21 cellular contexts compared by ENCODE assay signal in the genomic region with DNA sequence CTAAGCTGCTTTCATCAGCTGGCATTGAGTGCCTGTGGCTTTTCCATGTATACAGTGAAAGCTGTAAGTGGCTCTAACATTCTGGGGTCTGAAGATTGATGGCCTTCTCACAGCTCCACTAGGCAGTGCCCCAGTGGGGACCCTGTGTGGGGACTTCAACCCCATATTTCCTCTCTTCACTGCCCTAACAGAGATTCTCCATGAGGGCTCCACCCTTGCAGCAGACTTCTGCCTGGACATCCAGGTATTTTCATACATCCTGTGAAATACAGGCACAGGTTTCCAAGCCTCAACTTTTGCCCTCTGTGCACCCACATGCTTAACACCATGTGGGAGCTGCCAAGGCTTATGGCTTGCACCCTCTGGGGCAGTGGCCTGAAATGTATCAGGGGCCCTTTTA.
A peak's percentile ranks its signal among the peaks of the same experiment; 100 is the strongest.
DNase-seq lines count a peak whose midpoint lies in the region; ATAC-seq, FAIRE-seq and TF ChIP-seq lines count a peak whose summit lies in the region.
"Had no signal": no experiment of that assay in that cellular context is flagged by ENCODE, and none has a peak within 500 bp of the region (broad histone marks: within the 10 kb centered on the region; RNA-seq: fewer than 3 reads in every experiment).

No MANE protein-coding gene starts in this region.

- DNase-seq in DMS53 (lab: John Stamatoyannopoulos, UW) (peak; percentile 44), DMS53 treated with DMSO at 0.1 percent for 48 hours (lab: John Stamatoyannopoulos, UW; ENCODE audit: unreplicated experiment) (no peak), GM12878 (ENCODE audit: low read depth, low spot score) (no peak), posterior vena cava (ENCODE audit: low spot score) (peak; percentile 26), posterior cingulate gyrus (no peak)
- DNase-seq: AML-193; Caco-2; Calu3; CD4-positive, alpha-beta T cell; CD8-positive, alpha-beta T cell; DMS79 treated with DMSO at 0.1 percent for 48 hours; GF-D8 had no signal

- peaks cover 3% of the 10 kb centered on the region; the same call in 1 of the 3 replicates for H3K9me3 ChIP-seq in GM12878 (replicated peaks; ENCODE audit: control insufficient read depth, insufficient read depth, low read length)
- H3K9me3 ChIP-seq: A549, Caco-2 had no signal

- no peak for TF ChIP-seq EP300 in GM12878 (IDR thresholded peaks at IDR 0.05; ENCODE audit: borderline replicate concordance in 1 of 2, control insufficient read depth in 1 of 2, low read depth in 2 of 2, low read length in 2 of 2)

- RAD21 ChIA-PET in GM12878 (lab: Charles Lee; ENCODE audit: unreplicated experiment): no interaction called here

- no peak for TF ChIP-seq CTCF in GM12878 (IDR thresholded peaks at IDR 0.05 in 2 of 3, conservative IDR thresholded peaks at IDR 0.05 in 1 of 3; ENCODE audit: control insufficient read depth in 2 of 3, extremely low read depth in 1 of 3, insufficient read depth in 1 of 3, low read depth in 3 of 3, low read length in 3 of 3)

- H3K27ac ChIP-seq in GM12878 (ENCODE audit: control insufficient read depth, insufficient read depth): no peak overlapping the region
- H3K27ac ChIP-seq: 22Rv1; A549; BLaER1 treated with 17β-estradiol and CSF1 and Interleukin-3, amounts not matched to agents 10 nM and 100 nM; C4-2B had no signal

- no peaks in the 10 kb centered on the region for H3K4me1 ChIP-seq in GM12878 (ENCODE audit: control insufficient read depth, insufficient read depth, low read length)
- H3K4me1 ChIP-seq: A549; BLaER1 treated with 17β-estradiol and CSF1 and Interleukin-3, amounts not matched to agents 10 nM and 100 nM; Caco-2 had no signal

- no peak overlapping the region for H3K4me3 ChIP-seq in GM12878
- H3K4me3 ChIP-seq: A549 had no signal

- no peaks in the 10 kb centered on the region for H3K27me3 ChIP-seq in GM12878 (replicated peaks in 1 of 2; ENCODE audit: control insufficient read depth in 2 of 2, insufficient read depth in 2 of 2, low read length in 1 of 2)
- H3K27me3 ChIP-seq: BLaER1 treated with 17β-estradiol and CSF1 and Interleukin-3, amounts not matched to agents 10 nM and 100 nM had no signal

- H3K9ac ChIP-seq in GM12878 (ENCODE audit: control insufficient read depth, insufficient read depth, low read length): no peak overlapping the region
- H3K9ac ChIP-seq: BLaER1 treated with 17β-estradiol and CSF1 and Interleukin-3, amounts not matched to agents 10 nM and 100 nM had no signal

- SMC1A ChIA-PET in GM12878 (lab: Charles Lee; ENCODE audit: uncharacterized antibody, unreplicated experiment): no interaction called here

- in situ Hi-C loops in GM12878 (cut with MboI): no loop called here

- no TSS peak for BruUV-seq in GM12878 (replicated peaks; lab: Mats Ljungman, UMichigan)

- POLR2A ChIA-PET in GM12878 (lab: Charles Lee): no interaction called here

- FAIRE-seq in GM12878 (lab: Jason Lieb, UNC): no peak
- FAIRE-seq: A549, G401.6, GM12892, GM18507, GM19239 had no signal

- H3K36me3 ChIP-seq in GM12878 (ENCODE audit: control insufficient read depth in 2 of 2, insufficient read depth in 2 of 2, low read length in 1 of 2): no peaks in the 10 kb centered on the region

- intact Hi-C loops in GM12878 (cut with micrococcal nuclease; ENCODE audit: unreplicated experiment) (no loop called here), posterior vena cava (cut with DNase I) (no loop called here), posterior cingulate gyrus (cut with DNase I) (no loop called here)

- no peaks in the 10 kb centered on the region for H3K79me2 ChIP-seq in GM12878 (ENCODE audit: control insufficient read depth, insufficient read depth, low read length)

- H3K4me2 ChIP-seq in GM12878 (ENCODE audit: control insufficient read depth, insufficient read depth): no peak overlapping the region
- H3K4me2 ChIP-seq: A549; BLaER1 treated with 17β-estradiol and CSF1 and Interleukin-3, amounts not matched to agents 10 nM and 100 nM had no signal

- H2AFZ ChIP-seq in GM12878 (ENCODE audit: control insufficient read depth, low read depth, low read length): no peak overlapping the region

- no peak for ATAC-seq in GM12878
- no peak for ATAC-seq in GM18861 (IDR thresholded peaks at IDR 0.05; ENCODE audit: unreplicated experiment)
- ATAC-seq: A549; CD8-positive, alpha-beta T cell had no signal

- CTCF ChIA-PET in GM12878 (lab: Yijun Ruan, JAX): no interaction called here

- TF ChIP-seq POLR2A in GM12878 (IDR thresholded peaks at IDR 0.05; ENCODE audit: low read depth, low read length): no peak

- no peaks in the 10 kb centered on the region for H4K20me1 ChIP-seq in GM12878 (ENCODE audit: control insufficient read depth, insufficient read depth)
- H4K20me1 ChIP-seq: BLaER1 treated with 17β-estradiol and CSF1 and Interleukin-3, amounts not matched to agents 10 nM and 100 nM had no signal

- no peak for TF ChIP-seq RAD21 in GM12878 (IDR thresholded peaks at IDR 0.05; ENCODE audit: insufficient read depth, low read depth, low read length)

TF ChIP-seq in GM12878, 131 proteins besides CTCF, POLR2A, EP300 and RAD21:
- TF ChIP-seq BMI1 (IDR thresholded peaks at IDR 0.05; ENCODE audit: borderline replicate concordance) (no peak), CBX5 (IDR thresholded peaks at IDR 0.05; ENCODE audit: low read depth) (peak; percentile 64; the same call in 1 of the 2 replicates), RBBP5 (conservative IDR thresholded peaks at IDR 0.05) (no peak)
TF ChIP-seq in GM12878: peak in this region for 1.

Comparison
In these comparisons a context has a peak if more than half of its experiments do, and no peak if none do; other contexts are left out.
1. DNase-seq: peak in DMS53 (single experiment) and posterior vena cava (single experiment); none in DMS53 treated with DMSO at 0.1 percent for 48 hours (single experiment), GM12878 (single experiment) and posterior cingulate gyrus (0 of 10).